ENCODE assay signal across 8 cellular contexts in the genomic region with DNA sequence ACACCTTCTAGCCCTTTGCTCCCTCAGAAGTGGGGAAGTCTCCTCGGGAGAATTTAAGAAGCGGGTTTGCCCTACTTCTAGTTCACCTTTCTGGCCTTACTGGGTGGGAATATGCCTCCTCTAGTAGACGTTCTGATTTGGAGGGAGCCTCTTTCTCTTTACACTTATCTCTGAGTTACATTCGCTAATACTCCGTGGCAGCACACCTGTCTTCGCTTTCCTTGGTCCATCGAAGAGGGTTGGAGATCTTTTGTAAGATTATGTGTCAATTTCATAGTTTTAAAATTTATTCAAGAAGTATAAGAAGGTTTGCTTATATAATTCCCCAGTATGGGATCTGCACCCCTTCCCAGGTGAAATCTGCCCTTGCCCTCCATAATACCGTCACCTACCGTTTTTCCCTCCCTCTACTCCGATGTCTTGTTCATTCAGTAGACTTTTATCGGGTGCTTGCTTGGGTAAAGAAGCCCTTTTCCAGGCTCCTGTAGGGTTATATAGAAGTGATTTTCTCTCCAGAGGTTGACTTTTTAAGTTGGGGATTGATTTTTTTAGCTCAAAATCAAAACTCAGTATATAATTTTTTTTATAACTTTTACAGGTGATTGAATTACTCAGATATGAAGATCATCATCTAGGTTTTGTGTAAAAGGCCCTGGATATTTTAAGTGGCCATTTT. TPM values are rescaled to one million over a fixed set of nuclear protein-coding genes. Genes with fewer than 3 reads are reported as not detected.
DNase-seq lines count a peak whose midpoint lies in the region; ATAC-seq, FAIRE-seq and TF ChIP-seq lines count a peak whose summit lies in the region.

No MANE protein-coding gene starts in this region.

- peaks cover 53% of the 10 kb centered on the region for H3K4me1 Mint-ChIP-seq in CD8-positive, alpha-beta T cell (ENCODE audit: low read depth)
- peaks cover 43% of the 10 kb centered on the region for H3K4me1 Mint-ChIP-seq in mesothelial cell of epicardium

- no peak for DNase-seq in CD8-positive, alpha-beta T cell
- peak; percentile 31 for DNase-seq in M059J (ENCODE audit: low read depth)
- DNase-seq in bronchial epithelial cell (ENCODE audit: low read depth), result no peak
- DNase-seq in mesothelial cell of epicardium (ENCODE audit: low spot score in 2 of 2, unreplicated experiment in 2 of 2), result no peak
- no peak for DNase-seq in NCI-H2227 treated with DMSO at 0.1 percent for 48 hours (lab: John Stamatoyannopoulos, UW)
- DNase-seq in stimulated activated CD4-positive, alpha-beta T cell treated with anti-CD3 and anti-CD28 coated beads, Interleukin-2, amount 100 ng/mL, for 24 hours, result no peak
- no peak for DNase-seq in GM13977 (ENCODE audit: low spot score)

- peaks cover 55% of the 10 kb centered on the region for H3K36me3 Mint-ChIP-seq in CD8-positive, alpha-beta T cell
- H3K36me3 Mint-ChIP-seq in mesothelial cell of epicardium, result peaks cover 6% of the 10 kb centered on the region

- in situ Hi-C loops in GM13977 (cut with MboI; ENCODE audit: low pct_unique_long_range_greater_than_20kb, low sequenced_read_pairs, unreplicated experiment), result no loop called here

- no peaks in the 10 kb centered on the region for H3K27me3 ChIP-seq in CD8-positive, alpha-beta T cell (ENCODE audit: insufficient read depth, low read length)
- no peaks in the 10 kb centered on the region for H3K27me3 ChIP-seq in bronchial epithelial cell (ENCODE audit: control insufficient read depth, insufficient read depth, low read length)

- intact Hi-C loops in CD8-positive, alpha-beta T cell (cut with DNase I, micrococcal nuclease), result loop anchor here (1.0 to 10.0 kb wide), 11 partner anchors 38 to 1868 kb away; partner anchors contain the start of genes PLPP1 (in 2 of the 2), DHX29 (in 1 of the 2), MAP3K1 (in 1 of the 2) and MIER3 (in 1 of the 2)

- H3K9me3 ChIP-seq in CD8-positive, alpha-beta T cell (ENCODE audit: low read length), result no peaks in the 10 kb centered on the region

- peak overlapping the region; percentile 98 for H3K27ac Mint-ChIP-seq in CD8-positive, alpha-beta T cell
- peak overlapping the region; percentile 100 for H3K27ac Mint-ChIP-seq in mesothelial cell of epicardium

- POLR2A ChIA-PET in CD8-positive, alpha-beta T cell (lab: Charles Lee), result interaction anchor here (0.5 kb wide), 1 partner anchor 35 kb away, joined by 3 read pairs; no protein-coding TSS in a partner anchor

- FAIRE-seq in bronchial epithelial cell (lab: Jason Lieb, UNC), result no peak

- H3K9me3 Mint-ChIP-seq in CD8-positive, alpha-beta T cell, result no peaks in the 10 kb centered on the region
- H3K9me3 Mint-ChIP-seq in mesothelial cell of epicardium, result no peaks in the 10 kb centered on the region

- CTCF ChIA-PET in CD8-positive, alpha-beta T cell (lab: Charles Lee), result interaction anchor here (0.7 to 2.0 kb wide), 2 partner anchors 15 to 123 kb away, joined by 3 to 5 read pairs; no protein-coding TSS in a partner anchor

- peak overlapping the region; percentile 91 for H3K27ac ChIP-seq in CD8-positive, alpha-beta T cell (ENCODE audit: low read depth, low read length)

- H3K4me1 ChIP-seq in CD8-positive, alpha-beta T cell (ENCODE audit: insufficient read depth, low read length), result peaks cover 33% of the 10 kb centered on the region

- no peaks in the 10 kb centered on the region for H3K36me3 ChIP-seq in CD8-positive, alpha-beta T cell (ENCODE audit: insufficient read depth, low read length)
- H3K36me3 ChIP-seq in bronchial epithelial cell (ENCODE audit: control insufficient read depth, insufficient read depth, low read length), result no peaks in the 10 kb centered on the region

- H3K4me3 ChIP-seq in CD8-positive, alpha-beta T cell (ENCODE audit: low read depth, low read length), result peak overlapping the region; percentile 100
- H3K4me3 ChIP-seq in bronchial epithelial cell (ENCODE audit: low read depth, low read length), result peak overlapping the region; percentile 99

- H3K4me3 Mint-ChIP-seq in CD8-positive, alpha-beta T cell, result peak overlapping the region; percentile 96
- peak overlapping the region; percentile 91 for H3K4me3 Mint-ChIP-seq in mesothelial cell of epicardium

- no peak for ATAC-seq in CD8-positive, alpha-beta T cell
- ATAC-seq in GM21825 (IDR thresholded peaks at IDR 0.05; ENCODE audit: unreplicated experiment), result no peak

- no peaks in the 10 kb centered on the region for H3K27me3 Mint-ChIP-seq in CD8-positive, alpha-beta T cell (ENCODE audit: low read depth)
- no peaks in the 10 kb centered on the region for H3K27me3 Mint-ChIP-seq in mesothelial cell of epicardium (ENCODE audit: low read depth)

- TF ChIP-seq CTCF in CD8-positive, alpha-beta T cell (IDR thresholded peaks at IDR 0.05), result no peak
- TF ChIP-seq CTCF in bronchial epithelial cell (IDR thresholded peaks at IDR 0.05; ENCODE audit: insufficient read depth, low read length, severe bottlenecking) (no peak), mesothelial cell of epicardium (IDR thresholded peaks at IDR 0.05; ENCODE audit: unreplicated experiment) (no peak), GM13977 (IDR thresholded peaks at IDR 0.05; ENCODE audit: extremely low read depth, insufficient read depth, missing control alignments) (no peak)

RNA-seq across cellular contexts. Expression of gene GPBP1, which starts 1.1 kb away (rescaled TPM):
- 100 to 1,000 TPM; 164 to 165 TPM for total RNA-seq in CD8-positive, alpha-beta T cell
- total RNA-seq in M059J (2014; rRNA removed; shearing (Covaris generic)), result 70.5 and 76.5 TPM in 2 replicates
- total RNA-seq in bronchial epithelial cell (84.2 and 87.3 TPM in 2 replicates), mesothelial cell of epicardium (125 to 134 TPM (median 129 TPM) in 3 replicates)
